18 cellular contexts compared by ENCODE assay signal in the genomic region with DNA sequence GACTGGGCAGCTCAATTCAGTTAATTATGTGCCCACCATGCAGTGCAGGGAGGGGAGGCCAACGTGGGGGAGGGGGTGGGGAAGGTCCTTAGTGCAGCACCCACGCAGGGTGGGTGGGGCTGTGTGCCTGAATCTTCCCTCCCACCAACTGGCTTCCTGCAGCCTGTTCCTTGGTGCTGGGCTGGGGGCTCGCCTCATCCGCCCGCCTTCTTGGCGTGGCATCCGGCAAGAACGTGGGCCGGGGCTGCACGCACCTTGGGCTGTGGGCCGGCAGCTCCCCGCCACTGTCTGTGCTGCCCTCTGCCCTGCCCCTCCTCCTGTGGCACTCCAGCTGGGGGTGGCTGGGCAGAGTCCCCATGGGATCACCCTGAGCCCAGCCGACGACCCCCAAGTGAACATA. TPM values are rescaled to one million over a fixed set of nuclear protein-coding genes. Genes with fewer than 3 reads are reported as not detected.
DNase-seq lines count a peak whose midpoint lies in the region; ATAC-seq and TF ChIP-seq lines count a peak whose summit lies in the region.
"Had no signal": no experiment of that assay in that cellular context is flagged by ENCODE, and none has a peak within 500 bp of the region (broad histone marks: within the 10 kb centered on the region; RNA-seq: fewer than 3 reads in every experiment).

No MANE protein-coding gene starts in this region.

- 0 out of 2 replicates have a peak, but pooled peaks cover 6% of the 10 kb centered on the region for H3K79me2 ChIP-seq in GM23338 (replicated peaks; ENCODE audit: insufficient read depth)

- POLR2A ChIA-PET in CD8-positive, alpha-beta memory T cell (lab: Charles Lee), result no interaction called here
- POLR2A ChIA-PET in activated CD4-positive, alpha-beta memory T cell treated with anti-CD3 and anti-CD28 coated beads for 36 hours (lab: Charles Lee), result no interaction called here

- H3K36me3 Mint-ChIP-seq in CD8-positive, alpha-beta memory T cell, result peaks cover 0 to 11% (median 0%) of the 10 kb centered on the region in 3 donors
- H3K36me3 Mint-ChIP-seq in activated CD4-positive, alpha-beta memory T cell treated with anti-CD3 and anti-CD28 coated beads for 36 hours, result peaks cover 7% of the 10 kb centered on the region
- H3K36me3 Mint-ChIP-seq in effector memory CD8-positive, alpha-beta T cell (ENCODE audit: insufficient read depth), result peaks cover 83% of the 10 kb centered on the region
- H3K36me3 Mint-ChIP-seq in stimulated activated effector memory CD8-positive, alpha-beta T cell treated with anti-CD3 and anti-CD28 coated beads, Interleukin-12 subunit alpha, Interleukin-12 subunit beta, amount 100 ng/mL, for 72 hours, result peaks cover 54% of the 10 kb centered on the region
- no peaks in the 10 kb centered on the region; the same call in 2 of the 3 replicates for H3K36me3 Mint-ChIP-seq in GM23338 (ENCODE audit: low read depth)

- DNase-seq in CD8-positive, alpha-beta memory T cell, result no peak
- DNase-seq in activated CD4-positive, alpha-beta memory T cell treated with anti-CD3 and anti-CD28 coated beads for 36 hours, result no peak
- no peak for DNase-seq in effector memory CD8-positive, alpha-beta T cell
- DNase-seq in stimulated activated effector memory CD8-positive, alpha-beta T cell treated with anti-CD3 and anti-CD28 coated beads, Interleukin-12 subunit alpha, Interleukin-12 subunit beta, amount 100 ng/mL, for 72 hours (ENCODE audit: low spot score in 2 of 2), result no peak
- DNase-seq in OCI-M1 (lab: John Stamatoyannopoulos, UW) (no peak), DMS79 (lab: John Stamatoyannopoulos, UW) (no peak), GM23338 (ENCODE audit: low spot score) (no peak)
- DNase-seq: activated CD4-positive, CD25-positive, alpha-beta regulatory T cell; activated CD8-positive, alpha-beta memory T cell treated with anti-CD3 and anti-CD28 coated beads, Interleukin-2, amount 50 U/mL, for 4 hours; activated naive CD4-positive, alpha-beta T cell treated with anti-CD3 and anti-CD28 coated beads, Interleukin-2, amount 50 U/mL, for 16 hours; BE2C; HCEC 1CT; left cardiac atrium; NCI-H1092 treated with DMSO at 0.1 percent for 48 hours; occipital lobe had no signal

- peaks cover 6% of the 10 kb centered on the region for H4K20me1 ChIP-seq in GM23338 (replicated peaks; ENCODE audit: insufficient read depth)

- no peak overlapping the region for H3K4me2 ChIP-seq in GM23338
- H3K4me2 ChIP-seq: KMS-11 had no signal

- H3K9me3 Mint-ChIP-seq in CD8-positive, alpha-beta memory T cell, result no peaks in the 10 kb centered on the region
- no peaks in the 10 kb centered on the region for H3K9me3 Mint-ChIP-seq in activated CD4-positive, alpha-beta memory T cell treated with anti-CD3 and anti-CD28 coated beads for 36 hours
- no peaks in the 10 kb centered on the region for H3K9me3 Mint-ChIP-seq in effector memory CD8-positive, alpha-beta T cell
- no peaks in the 10 kb centered on the region for H3K9me3 Mint-ChIP-seq in stimulated activated effector memory CD8-positive, alpha-beta T cell treated with anti-CD3 and anti-CD28 coated beads, Interleukin-12 subunit alpha, Interleukin-12 subunit beta, amount 100 ng/mL, for 72 hours
- H3K9me3 Mint-ChIP-seq in GM23338, result no peaks in the 10 kb centered on the region

- H3K36me3 ChIP-seq in CD8-positive, alpha-beta memory T cell (ENCODE audit: insufficient read depth, low read length), result no peaks in the 10 kb centered on the region
- H3K36me3 ChIP-seq in GM23338 (ENCODE audit: insufficient read depth), result no peaks in the 10 kb centered on the region
- H3K36me3 ChIP-seq: BE2C, SJSA1, suprapubic skin had no signal

- H3K4me3 ChIP-seq in CD8-positive, alpha-beta memory T cell (ENCODE audit: low read length), result no peak overlapping the region
- H3K4me3 ChIP-seq in GM23338, result no peak overlapping the region
- H3K4me3 ChIP-seq: SJSA1, suprapubic skin had no signal

- H3K27me3 Mint-ChIP-seq in CD8-positive, alpha-beta memory T cell, result peaks cover 0 to 1% of the 10 kb centered on the region in 2 donors
- H3K27me3 Mint-ChIP-seq in activated CD4-positive, alpha-beta memory T cell treated with anti-CD3 and anti-CD28 coated beads for 36 hours, result no peaks in the 10 kb centered on the region
- no peaks in the 10 kb centered on the region for H3K27me3 Mint-ChIP-seq in effector memory CD8-positive, alpha-beta T cell
- peaks cover 23% of the 10 kb centered on the region for H3K27me3 Mint-ChIP-seq in GM23338 (ENCODE audit: insufficient read depth, low read depth, poor library complexity)

- H3K4me3 Mint-ChIP-seq in CD8-positive, alpha-beta memory T cell, result peak overlapping the region in 1 of 7 donors; percentile 72
- H3K4me3 Mint-ChIP-seq in activated CD4-positive, alpha-beta memory T cell treated with anti-CD3 and anti-CD28 coated beads for 36 hours, result no peak overlapping the region
- peak overlapping the region; percentile 70 to 78 for H3K4me3 Mint-ChIP-seq in effector memory CD8-positive, alpha-beta T cell
- H3K4me3 Mint-ChIP-seq in stimulated activated effector memory CD8-positive, alpha-beta T cell treated with anti-CD3 and anti-CD28 coated beads, Interleukin-12 subunit alpha, Interleukin-12 subunit beta, amount 100 ng/mL, for 72 hours, result peak overlapping the region; percentile 80
- no peak overlapping the region for H3K4me3 Mint-ChIP-seq in GM23338

- no peak for ATAC-seq in effector memory CD8-positive, alpha-beta T cell (replicated peaks)
- ATAC-seq in stimulated activated effector memory CD8-positive, alpha-beta T cell treated with anti-CD3 and anti-CD28 coated beads, Interleukin-12 subunit alpha, Interleukin-12 subunit beta, amount 100 ng/mL, for 72 hours, result no peak
- ATAC-seq in GM23338, result no peak
- ATAC-seq: left cardiac atrium had no signal

- peaks cover 51 to 80% (median 56%) of the 10 kb centered on the region in 3 donors for H3K4me1 Mint-ChIP-seq in CD8-positive, alpha-beta memory T cell
- H3K4me1 Mint-ChIP-seq in activated CD4-positive, alpha-beta memory T cell treated with anti-CD3 and anti-CD28 coated beads for 36 hours (ENCODE audit: low read depth), result peaks cover 74% of the 10 kb centered on the region
- peaks cover 52 to 57% of the 10 kb centered on the region in 2 donors for H3K4me1 Mint-ChIP-seq in effector memory CD8-positive, alpha-beta T cell (ENCODE audit: low read depth in 2 of 2)
- H3K4me1 Mint-ChIP-seq in stimulated activated effector memory CD8-positive, alpha-beta T cell treated with anti-CD3 and anti-CD28 coated beads, Interleukin-12 subunit alpha, Interleukin-12 subunit beta, amount 100 ng/mL, for 72 hours, result peaks cover 78% of the 10 kb centered on the region
- peaks cover 13% of the 10 kb centered on the region; the same call in 2 of the 3 replicates for H3K4me1 Mint-ChIP-seq in GM23338

- CTCF ChIA-PET in CD8-positive, alpha-beta memory T cell (lab: Charles Lee), result no interaction called here
- CTCF ChIA-PET in activated CD4-positive, alpha-beta memory T cell treated with anti-CD3 and anti-CD28 coated beads for 36 hours (lab: Charles Lee), result no interaction called here

- peak overlapping the region; percentile 98 to 100 (median 99) for H3K27ac Mint-ChIP-seq in CD8-positive, alpha-beta memory T cell
- H3K27ac Mint-ChIP-seq in activated CD4-positive, alpha-beta memory T cell treated with anti-CD3 and anti-CD28 coated beads for 36 hours, result peak overlapping the region; percentile 84
- peak overlapping the region; percentile 100 for H3K27ac Mint-ChIP-seq in effector memory CD8-positive, alpha-beta T cell
- H3K27ac Mint-ChIP-seq in stimulated activated effector memory CD8-positive, alpha-beta T cell treated with anti-CD3 and anti-CD28 coated beads, Interleukin-12 subunit alpha, Interleukin-12 subunit beta, amount 100 ng/mL, for 72 hours, result peak overlapping the region; percentile 96
- H3K27ac Mint-ChIP-seq in GM23338, result no peak overlapping the region

- H3K9me2 ChIP-seq in GM23338 (ENCODE audit: insufficient read depth), result no peaks in the 10 kb centered on the region

- H3K9me3 ChIP-seq in CD8-positive, alpha-beta memory T cell (ENCODE audit: low read length), result no peaks in the 10 kb centered on the region
- H3K9me3 ChIP-seq: BE2C, SJSA1, suprapubic skin had no signal

- no peak overlapping the region for H2AFZ ChIP-seq in GM23338

- TF ChIP-seq CTCF in GM23338 (conservative IDR thresholded peaks at IDR 0.05; ENCODE audit: low read depth in 2 of 2), result no peak

- peaks cover 72% of the 10 kb centered on the region for H3K4me1 ChIP-seq in CD8-positive, alpha-beta memory T cell (ENCODE audit: insufficient read depth, low read length)
- H3K4me1 ChIP-seq in GM23338 (ENCODE audit: insufficient read depth), result no peaks in the 10 kb centered on the region

- H3K27ac ChIP-seq in CD8-positive, alpha-beta memory T cell (ENCODE audit: low read depth, low read length), result peak overlapping the region; percentile 97
- H3K27ac ChIP-seq in GM23338 (ENCODE audit: low read depth), result no peak overlapping the region
- H3K27ac ChIP-seq: KMS-11, SJSA1 had no signal

- H3F3A ChIP-seq in GM23338 (replicated peaks; ENCODE audit: low read depth), result no peaks in the 10 kb centered on the region

- intact Hi-C loops in activated CD4-positive, alpha-beta memory T cell treated with anti-CD3 and anti-CD28 coated beads for 36 hours (cut with micrococcal nuclease), result loop anchor here (10.0 kb wide), 2 partner anchors 196 to 924 kb away; a partner anchor contains a TSS

- H3K27me3 ChIP-seq in CD8-positive, alpha-beta memory T cell (ENCODE audit: insufficient read depth, low read length, poor library complexity, severe bottlenecking), result no peaks in the 10 kb centered on the region
- H3K27me3 ChIP-seq in GM23338 (ENCODE audit: insufficient read depth), result no peaks in the 10 kb centered on the region
- H3K27me3 ChIP-seq: BE2C, SJSA1, suprapubic skin had no signal

RNA-seq across cellular contexts. Expression of a gene that starts 19.6 kb away (rescaled TPM):
- total RNA-seq in CD8-positive, alpha-beta memory T cell, result 10 to 100 TPM; 59.1 to 67.8 TPM
- 78.0 TPM for polyA plus RNA-seq in CD8-positive, alpha-beta memory T cell
- total RNA-seq in activated CD4-positive, alpha-beta memory T cell treated with anti-CD3 and anti-CD28 coated beads for 36 hours, result 10 to 100 TPM; 65.4 TPM
- 15.5 and 20.3 TPM in 2 replicates for total RNA-seq in GM23338 (2014; rRNA removed; shearing (Covaris generic))
- 6.1 and 8.6 TPM in 2 replicates for polyA plus RNA-seq in GM23338 (2016; fragmentation: Nextera tagmentation; extraction: Ambion mirVana)

RNA-seq across cellular contexts. Expression of a gene that starts 23.1 kb away (rescaled TPM):
- total RNA-seq in CD8-positive, alpha-beta memory T cell, result 1 to 10 TPM; 1.8 to 2.6 TPM
- not detected for polyA plus RNA-seq in CD8-positive, alpha-beta memory T cell
- 1 to 10 TPM; 3.2 to 3.6 TPM for total RNA-seq in activated CD4-positive, alpha-beta memory T cell treated with anti-CD3 and anti-CD28 coated beads for 36 hours
- 15.7 and 22.4 TPM in 2 replicates for total RNA-seq in GM23338 (2014; rRNA removed; shearing (Covaris generic))
- 3.7 and 4.9 TPM in 2 replicates for polyA plus RNA-seq in GM23338 (2016; fragmentation: Nextera tagmentation; extraction: Ambion mirVana)
- total RNA-seq: SJSA1 had no signal

Comparison
In these comparisons a context has a peak if more than half of its experiments do, and no peak if none do; other contexts are left out.
1. H3K4me3 Mint-ChIP-seq: peak in effector memory CD8-positive, alpha-beta T cell (2 of 2) and stimulated activated effector memory CD8-positive, alpha-beta T cell treated with anti-CD3 and anti-CD28 coated beads, Interleukin-12 subunit alpha, Interleukin-12 subunit beta, amount 100 ng/mL, for 72 hours (single experiment); none in activated CD4-positive, alpha-beta memory T cell treated with anti-CD3 and anti-CD28 coated beads for 36 hours (single experiment) and GM23338 (single experiment).